23 cellular contexts compared by ENCODE assay signal in the genomic region with DNA sequence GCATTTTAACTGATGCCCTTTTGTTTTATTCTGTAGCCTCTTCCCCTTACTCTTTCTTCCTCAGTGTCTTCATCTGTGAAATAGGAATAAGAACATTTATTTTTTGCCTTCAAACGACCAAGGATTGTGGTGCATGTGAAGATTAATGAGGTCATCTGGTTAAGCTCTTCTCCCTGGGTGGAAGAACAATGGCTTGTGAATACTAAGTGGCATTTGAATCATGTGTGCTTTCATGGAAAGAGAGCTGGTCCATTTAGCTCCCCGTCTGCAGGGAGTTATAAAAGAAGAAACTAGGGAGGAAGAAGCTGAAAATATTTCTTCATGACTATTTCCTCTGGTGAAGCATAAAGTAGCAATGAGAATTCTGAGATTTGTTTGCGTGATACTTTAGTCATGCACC.
"Had no signal": no experiment of that assay in that cellular context is flagged by ENCODE, and none has a peak within 500 bp of the region (broad histone marks: within the 10 kb centered on the region; RNA-seq: fewer than 3 reads in every experiment).

No MANE protein-coding gene starts in this region.

- H3K4me1 ChIP-seq: left lung, prostate gland had no signal

- ATAC-seq: activated CD8-positive, alpha-beta memory T cell treated with anti-CD3 and anti-CD28 coated beads, Interleukin-2, amount 10 ng/mL, durations not matched to agents 7 days and 5 days; activated CD8-positive, alpha-beta T cell treated with anti-CD3 and anti-CD28 coated beads for 36 hours; activated naive CD8-positive, alpha-beta T cell treated with anti-CD3 and anti-CD28 coated beads, Interleukin-2, amount 50 U/mL, for 24 hours; naive thymus-derived CD8-positive, alpha-beta T cell; stimulated activated naive CD8-positive, alpha-beta T cell treated with anti-CD3 and anti-CD28 coated beads, Interleukin-15, amount 100 ng/mL, for 72 hours had no signal

- H3K36me3 ChIP-seq: brain microvascular endothelial cell, esophagus muscularis mucosa, left lung, ovary, prostate gland, right atrium auricular region, tibial artery had no signal

- H3K27me3 ChIP-seq: brain microvascular endothelial cell, esophagus muscularis mucosa, left lung, ovary, right atrium auricular region, tibial artery had no signal

- H3K4me3 ChIP-seq: esophagus muscularis mucosa, left lung, ovary, prostate gland, right atrium auricular region, tibial artery had no signal

- H3K9me3 ChIP-seq: esophagus muscularis mucosa, ovary, prostate gland, right atrium auricular region, tibial artery had no signal

- DNase-seq: activated CD4-positive, alpha-beta T cell treated with anti-CD3 and anti-CD28 coated beads, Interleukin-2, amount 10 ng/mL, durations not matched to agents 7 days and 5 days; activated CD4-positive, CD25-positive, alpha-beta regulatory T cell treated with anti-CD3 and anti-CD28 coated beads, Interleukin-2, amount 50 U/mL, for 72 hours; activated CD8-positive, alpha-beta memory T cell treated with anti-CD3 and anti-CD28 coated beads, Interleukin-2, amount 10 ng/mL, durations not matched to agents 7 days and 5 days; activated CD8-positive, alpha-beta T cell treated with anti-CD3 and anti-CD28 coated beads for 36 hours; activated gamma-delta T cell; activated naive CD4-positive, alpha-beta T cell treated with anti-CD3 and anti-CD28 coated beads, Interleukin-2, amount 50 U/mL, for 16 hours; activated naive CD8-positive, alpha-beta T cell treated with anti-CD3 and anti-CD28 coated beads, Interleukin-2, amount 50 U/mL, for 24 hours; activated T-cell treated with anti-CD3 and anti-CD28 coated beads for 4 hours; anterior cingulate cortex; brain microvascular endothelial cell; central memory CD4-positive, alpha-beta T cell; effector memory CD4-positive, alpha-beta T cell; kidney glomerular epithelial cell; left lung; naive thymus-derived CD8-positive, alpha-beta T cell; ovary; stimulated activated CD4-positive, alpha-beta T cell treated with anti-CD3 and anti-CD28 coated beads, Interleukin-12 subunit alpha, Interleukin-12 subunit beta, amount 100 ng/mL, for 4 hours; stimulated activated naive CD8-positive, alpha-beta T cell treated with anti-CD3 and anti-CD28 coated beads, Interleukin-15, amount 100 ng/mL, for 72 hours; tibial artery had no signal

- H3K27ac ChIP-seq: brain microvascular endothelial cell, esophagus muscularis mucosa, left lung, ovary, prostate gland, right atrium auricular region, tibial artery, VCaP had no signal
